ENCODE assay signal across 13 cellular contexts in the genomic region with DNA sequence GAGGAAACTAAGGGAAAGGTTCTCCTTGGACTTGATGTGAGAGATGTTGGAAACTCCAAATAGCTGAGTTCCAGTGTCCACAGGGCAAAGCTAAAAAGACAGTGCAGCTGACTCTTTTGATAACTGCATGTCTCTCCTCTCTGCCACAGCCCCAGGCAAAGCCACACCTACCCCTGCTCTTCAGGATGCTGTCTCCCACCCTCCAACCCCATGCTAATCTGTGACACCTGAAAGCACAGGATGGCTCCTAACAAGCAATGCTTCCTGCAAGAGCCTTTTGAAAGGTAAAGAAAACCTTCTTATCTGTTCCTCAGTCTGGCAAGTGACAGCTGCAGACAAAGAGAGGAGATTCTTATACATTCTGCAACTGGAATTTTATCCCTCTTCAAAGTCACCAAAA.
"Had no signal": no experiment of that assay in that cellular context is flagged by ENCODE, and none has a peak within 500 bp of the region (broad histone marks: within the 10 kb centered on the region; RNA-seq: fewer than 3 reads in every experiment).

No MANE protein-coding gene starts in this region.

- H3K9me3 ChIP-seq: heart left ventricle, psoas muscle had no signal

- H3K27ac ChIP-seq: parathyroid adenoma, psoas muscle had no signal

- H3K79me2 ChIP-seq: parathyroid adenoma had no signal

- DNase-seq: heart left ventricle; hippocampal formation; kidney glomerular epithelial cell; naive thymus-derived CD4-positive, alpha-beta T cell; nephron progenitor cell; psoas muscle; retina; stimulated activated CD4-positive, alpha-beta T cell treated with anti-CD3 and anti-CD28 coated beads, Interleukin-2, amount 100 ng/mL, for 24 hours; stimulated activated CD4-positive, alpha-beta T cell treated with anti-CD3 and anti-CD28 coated beads, Interleukin-4, amount 100 ng/mL, for 4 hours; stimulated activated naive B cell treated with anti-CD40 and anti-IgM and Interleukin-4, amounts not matched to agents 10 μg/mL and 1 μg/mL and 100 μg/mL, for 72 hours; stimulated activated naive CD8-positive, alpha-beta T cell treated with anti-CD3 and anti-CD28 coated beads, Interleukin-15, amount 100 ng/mL, for 72 hours had no signal

- H3K9ac ChIP-seq: parathyroid adenoma had no signal

- H3K4me1 ChIP-seq: parathyroid adenoma had no signal

- H3K4me3 ChIP-seq: heart left ventricle, psoas muscle, skin epidermis had no signal

- H2AFZ ChIP-seq: parathyroid adenoma had no signal

- H3K27me3 ChIP-seq: heart left ventricle had no signal
